ENCODE assay signal across 2 cellular contexts in the genomic region with DNA sequence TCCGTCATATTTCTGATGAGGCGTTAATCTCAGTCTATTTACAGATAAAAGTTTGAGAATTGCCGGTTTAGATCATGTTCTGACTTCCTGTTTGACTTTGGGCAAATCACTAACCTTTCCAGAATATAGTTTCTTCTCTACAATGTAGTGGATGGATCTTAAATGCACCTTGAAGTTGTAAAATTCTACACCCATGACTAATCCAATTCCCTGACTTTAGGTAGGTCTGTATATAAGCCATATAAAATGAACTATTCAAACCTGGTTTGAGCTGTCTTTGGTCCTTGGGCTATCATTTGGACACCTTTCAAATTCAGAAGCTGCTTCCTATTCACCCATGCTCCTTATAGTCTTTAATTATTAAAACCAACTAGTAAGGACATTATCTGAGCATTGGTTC.
TF ChIP-seq lines count a peak whose summit lies in the region.

No MANE protein-coding gene starts in this region.

TF ChIP-seq in SK-N-SH, 30 proteins besides CTCF, POLR2A, EP300 and RAD21 (continued from another document):
- TF ChIP-seq, protein P1, sequence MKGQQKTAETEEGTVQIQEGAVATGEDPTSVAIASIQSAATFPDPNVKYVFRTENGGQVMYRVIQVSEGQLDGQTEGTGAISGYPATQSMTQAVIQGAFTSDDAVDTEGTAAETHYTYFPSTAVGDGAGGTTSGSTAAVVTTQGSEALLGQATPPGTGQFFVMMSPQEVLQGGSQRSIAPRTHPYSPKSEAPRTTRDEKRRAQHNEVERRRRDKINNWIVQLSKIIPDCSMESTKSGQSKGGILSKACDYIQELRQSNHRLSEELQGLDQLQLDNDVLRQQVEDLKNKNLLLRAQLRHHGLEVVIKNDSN (IDR thresholded peaks at IDR 0.05; ENCODE audit: borderline replicate concordance, low read depth) = no peak
- TF ChIP-seq MXI1 (IDR thresholded peaks at IDR 0.05; ENCODE audit: low read depth, low read length) (no peak), RFX5 (IDR thresholded peaks at IDR 0.05; ENCODE audit: low read length) (no peak)
TF ChIP-seq in SK-N-SH: peak in this region for 0.

TF ChIP-seq in SK-N-SH treated with all-trans-retinoic acid at 6 μM for 48 hours, 23 proteins besides CTCF, POLR2A, EP300 and RAD21 (continued from another document):
- TF ChIP-seq OSR1 (CRISPR knock-in tag; IDR thresholded peaks at IDR 0.05) = no peak
- TF ChIP-seq ARNTL (CRISPR knock-in tag; IDR thresholded peaks at IDR 0.05; ENCODE audit: borderline replicate concordance, low read depth) = no peak
- no peak for TF ChIP-seq RARB (CRISPR knock-in tag; IDR thresholded peaks at IDR 0.05)
- no peak for TF ChIP-seq ZNF70 (CRISPR knock-in tag; IDR thresholded peaks at IDR 0.05)
